In genomic region chr2:117470311-117471095, GRCh38 we compare ENCODE assay signal across 8 cellular contexts.
A peak's percentile ranks its signal among the peaks of the same experiment; 100 is the strongest.
DNase-seq lines count a peak whose midpoint lies in the region; ATAC-seq and TF ChIP-seq lines count a peak whose summit lies in the region.

No MANE protein-coding gene starts in this region.

- H3K27me3 Mint-ChIP-seq in activated CD4-positive, alpha-beta memory T cell treated with anti-CD3 and anti-CD28 coated beads for 36 hours: no peaks in the 10 kb centered on the region
- H3K27me3 Mint-ChIP-seq in activated CD4-positive, alpha-beta memory T cell treated with anti-CD3 and anti-CD28 coated beads, Interleukin-2, amount 10 ng/mL, durations not matched to agents 7 days and 5 days: no peaks in the 10 kb centered on the region

- H3K4me3 ChIP-seq in dorsolateral prefrontal cortex: no peak overlapping the region

- peak; percentile 13 for DNase-seq in activated CD4-positive, alpha-beta memory T cell treated with anti-CD3 and anti-CD28 coated beads for 36 hours
- no peak for DNase-seq in activated CD4-positive, alpha-beta memory T cell treated with anti-CD3 and anti-CD28 coated beads, Interleukin-2, amount 10 ng/mL, durations not matched to agents 7 days and 5 days
- DNase-seq in NCI-H748 (lab: John Stamatoyannopoulos, UW; ENCODE audit: unreplicated experiment) (peak; percentile 66), dorsolateral prefrontal cortex (no peak), putamen (ENCODE audit: low spot score) (peak; percentile 5), Right ventricle myocardium inferior (ENCODE audit: missing footprints) (no peak)

- TF ChIP-seq CTCF in dorsolateral prefrontal cortex (IDR thresholded peaks at IDR 0.05 in 54 of 56, conservative IDR thresholded peaks at IDR 0.05 in 2 of 56; ENCODE audit: low read depth in 1 of 56, partially characterized antibody in 56 of 56): peak in 55 of 56 donors; percentile 20 to 70 (median 49)

- POLR2A ChIA-PET in activated CD4-positive, alpha-beta memory T cell treated with anti-CD3 and anti-CD28 coated beads for 36 hours (lab: Charles Lee): no interaction called here
- POLR2A ChIA-PET in activated CD4-positive, alpha-beta memory T cell treated with anti-CD3 and anti-CD28 coated beads, Interleukin-2, amount 10 ng/mL, durations not matched to agents 7 days and 5 days (lab: Charles Lee): no interaction called here

- H3K36me3 Mint-ChIP-seq in activated CD4-positive, alpha-beta memory T cell treated with anti-CD3 and anti-CD28 coated beads for 36 hours: no peaks in the 10 kb centered on the region
- no peaks in the 10 kb centered on the region for H3K36me3 Mint-ChIP-seq in activated CD4-positive, alpha-beta memory T cell treated with anti-CD3 and anti-CD28 coated beads, Interleukin-2, amount 10 ng/mL, durations not matched to agents 7 days and 5 days (ENCODE audit: low read depth)

- H3K27ac Mint-ChIP-seq in activated CD4-positive, alpha-beta memory T cell treated with anti-CD3 and anti-CD28 coated beads for 36 hours: no peak overlapping the region
- H3K27ac Mint-ChIP-seq in activated CD4-positive, alpha-beta memory T cell treated with anti-CD3 and anti-CD28 coated beads, Interleukin-2, amount 10 ng/mL, durations not matched to agents 7 days and 5 days: no peak overlapping the region

- no peak overlapping the region for H3K4me3 Mint-ChIP-seq in activated CD4-positive, alpha-beta memory T cell treated with anti-CD3 and anti-CD28 coated beads for 36 hours
- no peak overlapping the region for H3K4me3 Mint-ChIP-seq in activated CD4-positive, alpha-beta memory T cell treated with anti-CD3 and anti-CD28 coated beads, Interleukin-2, amount 10 ng/mL, durations not matched to agents 7 days and 5 days

- intact Hi-C loops in activated CD4-positive, alpha-beta memory T cell treated with anti-CD3 and anti-CD28 coated beads for 36 hours (cut with micrococcal nuclease): loop anchor here (5.0 to 10.0 kb wide), 2 partner anchors 302 to 534 kb away; no protein-coding TSS in a partner anchor
- intact Hi-C loops in dorsolateral prefrontal cortex (cut with DNase I) (loop anchor here in 1 of 2 donors (10.0 kb wide), 1 partner anchor 304 kb away; no protein-coding TSS in a partner anchor), Right ventricle myocardium inferior (cut with DNase I) (loop anchor here (5.0 kb wide), 1 partner anchor 67 kb away; no protein-coding TSS in a partner anchor)

- H3K27ac ChIP-seq in dorsolateral prefrontal cortex: no peak overlapping the region

- H3K9me3 Mint-ChIP-seq in activated CD4-positive, alpha-beta memory T cell treated with anti-CD3 and anti-CD28 coated beads for 36 hours: peaks cover 13% of the 10 kb centered on the region
- no peaks in the 10 kb centered on the region for H3K9me3 Mint-ChIP-seq in activated CD4-positive, alpha-beta memory T cell treated with anti-CD3 and anti-CD28 coated beads, Interleukin-2, amount 10 ng/mL, durations not matched to agents 7 days and 5 days

- CTCF ChIA-PET in activated CD4-positive, alpha-beta memory T cell treated with anti-CD3 and anti-CD28 coated beads for 36 hours (lab: Charles Lee): interaction anchor here (1.1 to 1.3 kb wide), 2 partner anchors 315 to 533 kb away, joined by 4 to 5 read pairs; no protein-coding TSS in a partner anchor
- CTCF ChIA-PET in activated CD4-positive, alpha-beta memory T cell treated with anti-CD3 and anti-CD28 coated beads, Interleukin-2, amount 10 ng/mL, durations not matched to agents 7 days and 5 days (lab: Charles Lee): interaction anchor here (0.6 to 1.2 kb wide), 2 partner anchors 10 to 533 kb away, joined by 3 read pairs; no protein-coding TSS in a partner anchor

- H3K4me1 Mint-ChIP-seq in activated CD4-positive, alpha-beta memory T cell treated with anti-CD3 and anti-CD28 coated beads for 36 hours (ENCODE audit: low read depth): no peaks in the 10 kb centered on the region
- no peaks in the 10 kb centered on the region for H3K4me1 Mint-ChIP-seq in activated CD4-positive, alpha-beta memory T cell treated with anti-CD3 and anti-CD28 coated beads, Interleukin-2, amount 10 ng/mL, durations not matched to agents 7 days and 5 days

- peaks cover 0 to 4% (median 0%) of the 10 kb centered on the region in 45 donors for H3K27me3 ChIP-seq in dorsolateral prefrontal cortex

- ATAC-seq in HG02798 (IDR thresholded peaks at IDR 0.05; ENCODE audit: poor library complexity, unreplicated experiment) (peak; percentile 76), Right ventricle myocardium inferior (no peak), GM19328 (IDR thresholded peaks at IDR 0.05; ENCODE audit: unreplicated experiment) (no peak)

Comparison
In these comparisons a context has a peak if more than half of its experiments do, and no peak if none do; other contexts are left out.
1. DNase-seq: peak in activated CD4-positive, alpha-beta memory T cell treated with anti-CD3 and anti-CD28 coated beads for 36 hours (single experiment), NCI-H748 (single experiment) and putamen (single experiment); none in activated CD4-positive, alpha-beta memory T cell treated with anti-CD3 and anti-CD28 coated beads, Interleukin-2, amount 10 ng/mL, durations not matched to agents 7 days and 5 days (single experiment), dorsolateral prefrontal cortex (0 of 10) and Right ventricle myocardium inferior (single experiment).